In genomic region chr19:39997595-39998216, GRCh38 we compare ENCODE assay signal across 8 cellular contexts. TPM values are rescaled to one million over a fixed set of nuclear protein-coding genes. Genes with fewer than 3 reads are reported as not detected.
DNase-seq lines count a peak whose midpoint lies in the region; ATAC-seq and TF ChIP-seq lines count a peak whose summit lies in the region.

No MANE protein-coding gene starts in this region.

- POLR2A ChIA-PET in CD4-positive, alpha-beta memory T cell (lab: Charles Lee; ENCODE audit: partially characterized antibody), result interaction anchor here (0.9 to 3.4 kb wide), 11 partner anchors 8 to 606 kb away, joined by 3 to 46 read pairs (median 5); partner anchors contain the start of genes DYRK1B, FBL, PSMC4 and RPS16

- TF ChIP-seq CTCF in KMS-11 (conservative IDR thresholded peaks at IDR 0.05; ENCODE audit: low read depth, low read length) (no peak), brain microvascular endothelial cell (IDR thresholded peaks at IDR 0.05; ENCODE audit: low read depth, low read length, missing control alignments) (no peak)

- peak overlapping the region; percentile 99 for H2AFZ ChIP-seq in KMS-11 (ENCODE audit: low read depth)

- peak overlapping the region; percentile 93 to 100 (median 99) for H3K4me3 Mint-ChIP-seq in CD4-positive, alpha-beta memory T cell

- H3K9me3 ChIP-seq in CD4-positive, alpha-beta memory T cell (ENCODE audit: control insufficient read depth in 1 of 2, low read length in 2 of 2), result peaks cover 0 to 4% of the 10 kb centered on the region in 2 donors
- no peaks in the 10 kb centered on the region for H3K9me3 ChIP-seq in muscle layer of colon (ENCODE audit: low read length)

- peaks cover 24 to 46% (median 32%) of the 10 kb centered on the region in 4 donors for H3K4me1 Mint-ChIP-seq in CD4-positive, alpha-beta memory T cell

- H3K4me2 ChIP-seq in KMS-11, result peak overlapping the region; percentile 95; the same call in 1 of the 2 replicates

- H3K27me3 ChIP-seq in CD4-positive, alpha-beta memory T cell (ENCODE audit: insufficient read depth, low read length), result no peaks in the 10 kb centered on the region
- H3K27me3 ChIP-seq in KMS-11 (ENCODE audit: insufficient read depth, low read depth) (no peaks in the 10 kb centered on the region), brain microvascular endothelial cell (replicated peaks) (no peaks in the 10 kb centered on the region), muscle layer of colon (ENCODE audit: control insufficient read depth in 1 of 2, insufficient read depth in 2 of 2, low read length in 2 of 2) (no peaks in the 10 kb centered on the region)

- peak in 1 of 5 donors; percentile 49 for DNase-seq in CD4-positive, alpha-beta memory T cell
- DNase-seq in brain microvascular endothelial cell, result no peak
- no peak for DNase-seq in kidney tubule cell (ENCODE audit: low spot score)

- H4K20me1 ChIP-seq in KMS-11 (ENCODE audit: insufficient read depth), result no peaks in the 10 kb centered on the region

- no peaks in the 10 kb centered on the region for H3K36me3 ChIP-seq in CD4-positive, alpha-beta memory T cell (ENCODE audit: insufficient read depth, low read length)
- H3K36me3 ChIP-seq in KMS-11 (ENCODE audit: insufficient read depth), result no peaks in the 10 kb centered on the region; the same call in 1 of the 2 replicates
- H3K36me3 ChIP-seq in brain microvascular endothelial cell (replicated peaks), result no peaks in the 10 kb centered on the region
- no peaks in the 10 kb centered on the region for H3K36me3 ChIP-seq in muscle layer of colon (ENCODE audit: insufficient read depth, low read length)

- peaks cover 8 to 16% of the 10 kb centered on the region in 2 donors for H3K36me3 Mint-ChIP-seq in CD4-positive, alpha-beta memory T cell

- peak overlapping the region; percentile 17 to 98 for H3K4me3 ChIP-seq in CD4-positive, alpha-beta memory T cell (ENCODE audit: low read length in 2 of 2)
- H3K4me3 ChIP-seq in KMS-11 (IDR thresholded peaks at IDR 0.05; ENCODE audit: insufficient read depth, low read depth, low read length) (peak overlapping the region; percentile 1), brain microvascular endothelial cell (ENCODE audit: low read depth, low read length) (peak overlapping the region; percentile 90), muscle layer of colon (ENCODE audit: low read depth in 1 of 2, low read length in 2 of 2) (peak overlapping the region; percentile 57 to 77)

- peak overlapping the region; percentile 74; the same call in 1 of the 2 replicates for H3K9ac ChIP-seq in KMS-11
- H3K9ac ChIP-seq in muscle layer of colon (ENCODE audit: low read length), result peak overlapping the region; percentile 66

- in situ Hi-C loops in brain microvascular endothelial cell (cut with HindIII; ENCODE audit: low pct_ligation_motif_present, low sequenced_read_pairs), result no loop called here

- peak overlapping the region; percentile 79 to 98 (median 96) for H3K27ac Mint-ChIP-seq in CD4-positive, alpha-beta memory T cell

- H3K27me3 Mint-ChIP-seq in CD4-positive, alpha-beta memory T cell, result no peaks in the 10 kb centered on the region

- CTCF ChIA-PET in CD4-positive, alpha-beta memory T cell (lab: Charles Lee; ENCODE audit: partially characterized antibody), result interaction anchor here (3.2 kb wide), 1 partner anchor 27 kb away, joined by 30 read pairs; the partner anchor contains the start of gene PSMC4

- peaks cover 19% of the 10 kb centered on the region for H3K4me1 ChIP-seq in CD4-positive, alpha-beta memory T cell (ENCODE audit: insufficient read depth, low read length)
- H3K4me1 ChIP-seq in KMS-11 (ENCODE audit: low read depth, poor library complexity, severe bottlenecking) (peaks cover 15% of the 10 kb centered on the region), muscle layer of colon (ENCODE audit: insufficient read depth, low read length) (peaks cover 15% of the 10 kb centered on the region)

- H3K9me3 Mint-ChIP-seq in CD4-positive, alpha-beta memory T cell, result peaks cover 0 to 11% (median 0%) of the 10 kb centered on the region in 8 donors

- ATAC-seq in GM21576 (IDR thresholded peaks at IDR 0.05; ENCODE audit: unreplicated experiment) (no peak), GM19328 (IDR thresholded peaks at IDR 0.05; ENCODE audit: unreplicated experiment) (no peak), GM18907 (IDR thresholded peaks at IDR 0.05; ENCODE audit: unreplicated experiment) (no peak)

- peaks cover 18% of the 10 kb centered on the region; the same call in 1 of the 2 replicates for H3K79me2 ChIP-seq in KMS-11 (ENCODE audit: insufficient read depth, low read depth)

- intact Hi-C loops in CD4-positive, alpha-beta memory T cell (cut with micrococcal nuclease), result loop anchor here (2.0 kb wide), 1 partner anchor 57 kb away; no protein-coding TSS in a partner anchor

- peak overlapping the region; percentile 82 for H3K27ac ChIP-seq in CD4-positive, alpha-beta memory T cell (ENCODE audit: low read depth, low read length)
- H3K27ac ChIP-seq in KMS-11, result peak overlapping the region; percentile 65
- peak overlapping the region; percentile 92 for H3K27ac ChIP-seq in brain microvascular endothelial cell
- peak overlapping the region; percentile 75 for H3K27ac ChIP-seq in muscle layer of colon (ENCODE audit: low read depth, low read length)

RNA-seq across cellular contexts. Expression of gene ZNF546, which starts 0.8 kb away (rescaled TPM):
- 10 to 100 TPM; 17.5 to 18.4 TPM for total RNA-seq in CD4-positive, alpha-beta memory T cell
- 1 to 10 TPM; 2.9 TPM for polyA plus RNA-seq in CD4-positive, alpha-beta memory T cell

RNA-seq across cellular contexts. Expression of gene PSMC4, which starts 26.7 kb away (rescaled TPM):
- total RNA-seq in CD4-positive, alpha-beta memory T cell, result 10 to 100 TPM; 53.1 to 56.3 TPM
- 100 to 1,000 TPM in 1 of 2 donors, 10 to 100 TPM in 1; 96.4 to 135 TPM for polyA plus RNA-seq in CD4-positive, alpha-beta memory T cell

RNA-seq across cellular contexts. Expression of gene ZNF780B, which starts 58.3 kb away (rescaled TPM):
- total RNA-seq in CD4-positive, alpha-beta memory T cell, result 10 to 100 TPM; 63.3 to 66.2 TPM
- 1 to 10 TPM; 4.6 to 9.3 TPM for polyA plus RNA-seq in CD4-positive, alpha-beta memory T cell

Comparison
In these comparisons a context has a peak if more than half of its experiments do, and no peak if none do; other contexts are left out.
1. H3K4me3 ChIP-seq: peak in every context shown above with its lines; median percentile 90 in brain microvascular endothelial cell; 67 in muscle layer of colon; 58 in CD4-positive, alpha-beta memory T cell; 1 in KMS-11.